ENCODE assay signal across 17 cellular contexts in the genomic region with DNA sequence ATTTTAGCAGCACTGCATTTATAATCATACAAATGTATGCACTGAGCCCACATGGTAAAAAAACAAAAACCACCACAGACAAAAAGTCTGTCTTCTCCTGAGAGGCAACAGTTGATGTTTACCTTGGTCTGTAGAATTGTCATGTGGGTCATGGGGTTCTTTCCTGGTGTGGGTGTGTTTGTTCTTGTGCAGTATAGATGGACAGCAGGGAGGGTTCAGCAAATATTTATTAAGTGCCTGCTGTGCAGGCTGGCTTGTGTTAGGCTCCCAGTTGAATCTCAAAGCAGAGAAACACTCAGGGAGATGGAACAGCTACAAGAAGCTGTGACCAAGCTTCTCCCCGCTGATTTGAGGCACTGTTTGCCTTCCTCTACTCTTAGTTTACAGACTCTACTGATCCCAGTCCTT.
DNase-seq lines count a peak whose midpoint lies in the region; ATAC-seq and TF ChIP-seq lines count a peak whose summit lies in the region.
"Had no signal": no experiment of that assay in that cellular context is flagged by ENCODE, and none has a peak within 500 bp of the region (broad histone marks: within the 10 kb centered on the region; RNA-seq: fewer than 3 reads in every experiment).

No MANE protein-coding gene starts in this region.

- H3K27me3 Mint-ChIP-seq in activated CD4-positive, alpha-beta T cell treated with anti-CD3 and anti-CD28 coated beads for 36 hours: no peaks in the 10 kb centered on the region
- no peaks in the 10 kb centered on the region for H3K27me3 Mint-ChIP-seq in activated CD8-positive, alpha-beta T cell treated with anti-CD3 and anti-CD28 coated beads for 36 hours
- H3K27me3 Mint-ChIP-seq in osteocyte (ENCODE audit: unreplicated experiment): no peaks in the 10 kb centered on the region

- POLR2A ChIA-PET in activated CD4-positive, alpha-beta T cell treated with anti-CD3 and anti-CD28 coated beads for 36 hours (lab: Charles Lee): interaction anchor here (0.5 kb wide), 1 partner anchor 10 kb away, joined by 3 read pairs; no protein-coding TSS in a partner anchor
- POLR2A ChIA-PET in activated CD8-positive, alpha-beta T cell treated with anti-CD3 and anti-CD28 coated beads for 36 hours (lab: Charles Lee): interaction anchor here (1.4 kb wide), 1 partner anchor 23 kb away, joined by 4 read pairs; no protein-coding TSS in a partner anchor
- POLR2A ChIA-PET in RWPE1 (lab: Yijun Ruan, JAX; ENCODE audit: low non-redundant PET): no interaction called here

- H3K4me1 ChIP-seq in heart right ventricle: peaks cover 0 to under 1% (median 0%) of the 10 kb centered on the region in 9 donors

- no peaks in the 10 kb centered on the region for H3K27me3 ChIP-seq in heart right ventricle
- H3K27me3 ChIP-seq: upper lobe of right lung had no signal

- H3K36me3 Mint-ChIP-seq in activated CD4-positive, alpha-beta T cell treated with anti-CD3 and anti-CD28 coated beads for 36 hours (ENCODE audit: low read depth): peaks cover 40% of the 10 kb centered on the region
- peaks cover 60% of the 10 kb centered on the region for H3K36me3 Mint-ChIP-seq in activated CD8-positive, alpha-beta T cell treated with anti-CD3 and anti-CD28 coated beads for 36 hours (ENCODE audit: low read depth)
- H3K36me3 Mint-ChIP-seq in osteocyte (ENCODE audit: unreplicated experiment): peaks cover 9% of the 10 kb centered on the region

- H3K4me3 ChIP-seq in heart right ventricle: no peak overlapping the region
- H3K4me3 ChIP-seq: GM12878, upper lobe of right lung had no signal

- 94 to 100% methylated on average over 1 of the region's 1 CpG for WGBS in heart right ventricle, 2 donors

- H3K27ac Mint-ChIP-seq in activated CD4-positive, alpha-beta T cell treated with anti-CD3 and anti-CD28 coated beads for 36 hours: peak overlapping the region; percentile 11
- peak overlapping the region; percentile 58 for H3K27ac Mint-ChIP-seq in activated CD8-positive, alpha-beta T cell treated with anti-CD3 and anti-CD28 coated beads for 36 hours
- H3K27ac Mint-ChIP-seq in osteocyte (ENCODE audit: unreplicated experiment): peak overlapping the region; percentile 90

- CTCF ChIA-PET in activated CD4-positive, alpha-beta T cell treated with anti-CD3 and anti-CD28 coated beads for 36 hours (lab: Charles Lee): no interaction called here
- CTCF ChIA-PET in activated CD8-positive, alpha-beta T cell treated with anti-CD3 and anti-CD28 coated beads for 36 hours (lab: Charles Lee): interaction anchor here (3.2 kb wide), 1 partner anchor 23 kb away, joined by 10 read pairs; no protein-coding TSS in a partner anchor
- CTCF ChIA-PET in RWPE1 (lab: Yijun Ruan, JAX): no interaction called here

- peaks cover 0 to 63% (median 0%) of the 10 kb centered on the region in 9 donors for H3K36me3 ChIP-seq in heart right ventricle

- no peak overlapping the region for H3K4me3 Mint-ChIP-seq in activated CD4-positive, alpha-beta T cell treated with anti-CD3 and anti-CD28 coated beads for 36 hours
- H3K4me3 Mint-ChIP-seq in activated CD8-positive, alpha-beta T cell treated with anti-CD3 and anti-CD28 coated beads for 36 hours: no peak overlapping the region
- no peak overlapping the region for H3K4me3 Mint-ChIP-seq in osteocyte (ENCODE audit: unreplicated experiment)

- no peak for ATAC-seq in activated CD4-positive, alpha-beta T cell treated with anti-CD3 and anti-CD28 coated beads for 36 hours
- ATAC-seq in activated CD8-positive, alpha-beta T cell treated with anti-CD3 and anti-CD28 coated beads for 36 hours: no peak
- no peak for ATAC-seq in heart right ventricle
- ATAC-seq: GM12878, upper lobe of right lung had no signal

- no peak for TF ChIP-seq CTCF in activated CD8-positive, alpha-beta T cell treated with anti-CD3 and anti-CD28 coated beads for 36 hours (IDR thresholded peaks at IDR 0.05)
- TF ChIP-seq CTCF in osteocyte (IDR thresholded peaks at IDR 0.05) (no peak), heart right ventricle (IDR thresholded peaks at IDR 0.05) (no peak), RWPE1 (conservative IDR thresholded peaks at IDR 0.05; ENCODE audit: low read depth) (no peak)

- no peaks in the 10 kb centered on the region for H3K9me3 ChIP-seq in heart right ventricle
- H3K9me3 ChIP-seq: upper lobe of right lung had no signal

- H3K27ac ChIP-seq in heart right ventricle (no peak overlapping the region), RWPE1 (no peak overlapping the region)
- H3K27ac ChIP-seq: upper lobe of right lung had no signal

- intact Hi-C loops in activated CD4-positive, alpha-beta T cell treated with anti-CD3 and anti-CD28 coated beads for 36 hours (cut with DNase I, micrococcal nuclease): loop anchor here in 1 of 2 experiments (5.0 kb wide), 1 partner anchor 247 kb away; no protein-coding TSS in a partner anchor
- intact Hi-C loops in activated CD8-positive, alpha-beta T cell treated with anti-CD3 and anti-CD28 coated beads for 36 hours (cut with micrococcal nuclease): no loop called here
- intact Hi-C loops in heart right ventricle (cut with DNase I): no loop called here

- DNase-seq in activated CD4-positive, alpha-beta T cell treated with anti-CD3 and anti-CD28 coated beads for 36 hours: no peak
- no peak for DNase-seq in activated CD4-positive, alpha-beta T cell treated with anti-CD3 and anti-CD28 coated beads, Interleukin-2, amount 50 U/mL, for 48 hours
- DNase-seq in NCI-H2029 treated with DMSO at 0.1 percent for 48 hours (lab: John Stamatoyannopoulos, UW): peak; percentile 33
- no peak for DNase-seq in activated CD8-positive, alpha-beta T cell treated with anti-CD3 and anti-CD28 coated beads for 36 hours
- no peak for DNase-seq in osteocyte (ENCODE audit: extremely low spot score, unreplicated experiment)
- no peak for DNase-seq in heart right ventricle
- no peak for DNase-seq in occipital lobe (lab: John Stamatoyannopoulos, UW)
- no peak for DNase-seq in RWPE1 (ENCODE audit: low spot score)
- DNase-seq: ACHN; activated T-cell treated with anti-CD3 and anti-CD28 coated beads for 4 hours; DMS79; effector memory CD4-positive, alpha-beta T cell; foreskin fibroblast; Kasumi-1; mesendoderm; upper lobe of right lung had no signal

- no peaks in the 10 kb centered on the region for H3K9me3 Mint-ChIP-seq in activated CD4-positive, alpha-beta T cell treated with anti-CD3 and anti-CD28 coated beads for 36 hours (ENCODE audit: low read depth)
- no peaks in the 10 kb centered on the region for H3K9me3 Mint-ChIP-seq in activated CD8-positive, alpha-beta T cell treated with anti-CD3 and anti-CD28 coated beads for 36 hours
- no peaks in the 10 kb centered on the region for H3K9me3 Mint-ChIP-seq in osteocyte (ENCODE audit: unreplicated experiment)

- peaks cover 33% of the 10 kb centered on the region for H3K4me1 Mint-ChIP-seq in activated CD4-positive, alpha-beta T cell treated with anti-CD3 and anti-CD28 coated beads for 36 hours
- peaks cover 30% of the 10 kb centered on the region for H3K4me1 Mint-ChIP-seq in activated CD8-positive, alpha-beta T cell treated with anti-CD3 and anti-CD28 coated beads for 36 hours (ENCODE audit: low read depth)
- peaks cover 35% of the 10 kb centered on the region for H3K4me1 Mint-ChIP-seq in osteocyte (ENCODE audit: unreplicated experiment)

Comparison
In these comparisons a context has a peak if more than half of its experiments do, and no peak if none do; other contexts are left out.
1. H3K27ac Mint-ChIP-seq: peak in every context shown above with its lines; median percentile 90 in osteocyte; 58 in activated CD8-positive, alpha-beta T cell treated with anti-CD3 and anti-CD28 coated beads for 36 hours; 11 in activated CD4-positive, alpha-beta T cell treated with anti-CD3 and anti-CD28 coated beads for 36 hours.